Comparison of ENCODE assay signal across 13 cellular contexts in genomic region chrX:43661521-43662240, GRCh38. TPM values are rescaled to one million over a fixed set of nuclear protein-coding genes. Genes with fewer than 3 reads are reported as not detected.
DNase-seq lines count a peak whose midpoint lies in the region; ATAC-seq and TF ChIP-seq lines count a peak whose summit lies in the region.
"Had no signal": no experiment of that assay in that cellular context is flagged by ENCODE, and none has a peak within 500 bp of the region (broad histone marks: within the 10 kb centered on the region; RNA-seq: fewer than 3 reads in every experiment).

No MANE protein-coding gene starts in this region.

- no peak for TF ChIP-seq POLR2A in uterus (IDR thresholded peaks at IDR 0.05)

- DNase-seq in astrocyte of the cerebellum (ENCODE audit: low read depth): peak; percentile 38
- DNase-seq in fibroblast of pulmonary artery (ENCODE audit: low read depth): peak; percentile 61
- DNase-seq in mucosa of descending colon: no peak
- peak in 1 of 2 donors; percentile 31 for DNase-seq in uterus
- DNase-seq in activated CD8-positive, alpha-beta memory T cell treated with anti-CD3 and anti-CD28 coated beads for 24 hours: no peak
- no peak for DNase-seq in NCI-H1417 treated with DMSO at 0.1 percent for 48 hours (lab: John Stamatoyannopoulos, UW)
- DNase-seq in T-helper 1 cell: no peak
- DNase-seq: activated B cell treated with CpG ODN at 0.5 μM for 24 hours; activated naive CD4-positive, alpha-beta T cell; CD4-positive, alpha-beta T cell; NCI-H1417; occipital lobe; SW 1271 had no signal

- in situ Hi-C loops in astrocyte of the cerebellum (cut with HindIII; ENCODE audit: low sequenced_read_pairs): no loop called here

- intact Hi-C loops in mucosa of descending colon (cut with DNase I, micrococcal nuclease): no loop called here
- intact Hi-C loops in uterus (cut with DNase I; ENCODE audit: low total_unique reads): no loop called here

- H3K27ac ChIP-seq in uterus: peak overlapping the region; percentile 14 to 51

- ATAC-seq in mucosa of descending colon: peak; percentile 41

- no peaks in the 10 kb centered on the region for H3K9me3 ChIP-seq in mucosa of descending colon
- H3K9me3 ChIP-seq in uterus: no peaks in the 10 kb centered on the region

- H3K4me3 ChIP-seq in astrocyte of the cerebellum (ENCODE audit: low read depth, low read length) (no peak overlapping the region), fibroblast of pulmonary artery (replicated peaks; ENCODE audit: low read depth, low read length) (peak overlapping the region; percentile 75), mucosa of descending colon (no peak overlapping the region), uterus (no peak overlapping the region)

- TF ChIP-seq CTCF in astrocyte of the cerebellum (IDR thresholded peaks at IDR 0.05; ENCODE audit: low read depth, low read length, missing control alignments) (no peak), fibroblast of pulmonary artery (IDR thresholded peaks at IDR 0.05; ENCODE audit: low read length, missing control alignments) (no peak), mucosa of descending colon (IDR thresholded peaks at IDR 0.05) (no peak), uterus (IDR thresholded peaks at IDR 0.05) (no peak)

- H3K4me1 ChIP-seq in mucosa of descending colon (ENCODE audit: low read depth) (peaks cover 3% of the 10 kb centered on the region), uterus (no peaks in the 10 kb centered on the region)

- H3K27me3 ChIP-seq in uterus: no peaks in the 10 kb centered on the region

- H3K36me3 ChIP-seq in mucosa of descending colon (ENCODE audit: low read depth): no peaks in the 10 kb centered on the region
- no peaks in the 10 kb centered on the region for H3K36me3 ChIP-seq in uterus

RNA-seq across cellular contexts. Expression of gene MAOA, which starts 5.6 kb away (rescaled TPM):
- total RNA-seq in mucosa of descending colon (100 to 1,000 TPM; 270 to 401 (median 390) TPM), uterus (10 to 100 TPM; 13.2 to 90.6 (median 67.1) TPM)
- total RNA-seq: CD4-positive, alpha-beta T cell had no signal

Comparison
In these comparisons a context has a peak if more than half of its experiments do, and no peak if none do; other contexts are left out.
1. DNase-seq: peak in astrocyte of the cerebellum (single experiment) and fibroblast of pulmonary artery (single experiment); none in mucosa of descending colon (0 of 3), activated CD8-positive, alpha-beta memory T cell treated with anti-CD3 and anti-CD28 coated beads for 24 hours (single experiment), NCI-H1417 treated with DMSO at 0.1 percent for 48 hours (single experiment) and T-helper 1 cell (0 of 5).